Comparison of ENCODE assay signal across 26 cellular contexts in the genomic region with DNA sequence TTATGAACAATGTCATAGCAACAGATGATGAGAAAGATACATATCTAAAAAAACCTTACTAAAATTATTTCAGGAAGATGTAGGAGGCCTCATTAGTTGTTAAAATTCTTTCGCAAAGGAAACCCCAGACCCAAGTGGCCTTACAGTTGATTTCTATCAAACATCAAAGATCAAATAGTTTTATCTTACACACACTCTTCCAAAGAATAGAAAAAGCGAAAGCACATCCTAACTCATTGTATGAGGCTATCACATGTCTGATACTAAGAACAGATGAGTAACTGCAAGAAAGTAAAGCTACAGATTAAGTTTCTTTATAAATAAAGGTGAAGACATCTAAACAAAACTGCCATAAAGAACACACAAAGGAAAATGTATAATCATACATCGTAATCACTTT.
"Had no signal": no experiment of that assay in that cellular context is flagged by ENCODE, and none has a peak within 500 bp of the region (broad histone marks: within the 10 kb centered on the region; RNA-seq: fewer than 3 reads in every experiment).

No MANE protein-coding gene starts in this region.

- H3K9me3 Mint-ChIP-seq: effector memory CD8-positive, alpha-beta T cell had no signal

- DNase-seq: cortex of kidney; effector memory CD8-positive, alpha-beta T cell; erythroblast; esophagus squamous epithelium; foreskin melanocyte; glutamatergic neuron; heart right ventricle; hippocampal formation; left cardiac atrium; left lung; mesenchymal stem cell; midbrain; naive thymus-derived CD8-positive, alpha-beta T cell; occipital lobe; ovary; posterior cingulate gyrus; psoas muscle; right cardiac atrium; sigmoid colon; stimulated activated CD4-positive, alpha-beta T cell treated with anti-CD3 and anti-CD28 coated beads, Interleukin-2, amount 100 ng/mL, for 24 hours; stimulated activated CD4-positive, alpha-beta T cell treated with anti-CD3 and anti-CD28 coated beads, Interleukin-4, amount 100 ng/mL, for 24 hours; stimulated activated naive CD4-positive, alpha-beta T cell treated with Interleukin-2 at 50 U/mL for 16 hours; upper lobe of left lung had no signal

- H3K36me3 ChIP-seq: esophagus squamous epithelium, heart right ventricle, left lung, ovary, sigmoid colon, thoracic aorta, tibial nerve, upper lobe of left lung had no signal

- H3K27ac ChIP-seq: esophagus squamous epithelium, heart right ventricle, left lung, ovary, psoas muscle, sigmoid colon, thoracic aorta, tibial nerve, upper lobe of left lung had no signal

- H3K4me1 Mint-ChIP-seq: stimulated activated effector memory CD8-positive, alpha-beta T cell treated with anti-CD3 and anti-CD28 coated beads, Interleukin-12 subunit alpha, Interleukin-12 subunit beta, amount 100 ng/mL, for 72 hours had no signal

- H3K4me3 ChIP-seq: esophagus squamous epithelium, heart right ventricle, left lung, ovary, psoas muscle, sigmoid colon, thoracic aorta, tibial nerve, upper lobe of left lung had no signal

- H3K27ac Mint-ChIP-seq: effector memory CD8-positive, alpha-beta T cell; stimulated activated effector memory CD8-positive, alpha-beta T cell treated with anti-CD3 and anti-CD28 coated beads, Interleukin-12 subunit alpha, Interleukin-12 subunit beta, amount 100 ng/mL, for 72 hours had no signal

- H3K27me3 ChIP-seq: left lung, ovary, sigmoid colon, tibial nerve, upper lobe of left lung had no signal

- H3K4me3 Mint-ChIP-seq: effector memory CD8-positive, alpha-beta T cell; stimulated activated effector memory CD8-positive, alpha-beta T cell treated with anti-CD3 and anti-CD28 coated beads, Interleukin-12 subunit alpha, Interleukin-12 subunit beta, amount 100 ng/mL, for 72 hours had no signal

- ATAC-seq: effector memory CD8-positive, alpha-beta T cell; heart right ventricle; left cardiac atrium; left lung; naive thymus-derived CD8-positive, alpha-beta T cell; psoas muscle; right cardiac atrium; stimulated activated effector memory CD8-positive, alpha-beta T cell treated with anti-CD3 and anti-CD28 coated beads, Interleukin-12 subunit alpha, Interleukin-12 subunit beta, amount 100 ng/mL, for 72 hours had no signal

- H3K9me3 ChIP-seq: left lung, ovary, psoas muscle, sigmoid colon, thoracic aorta had no signal

- H3K4me1 ChIP-seq: esophagus squamous epithelium, heart right ventricle, left lung, sigmoid colon, tibial nerve, upper lobe of left lung had no signal

- H3K36me3 Mint-ChIP-seq: stimulated activated effector memory CD8-positive, alpha-beta T cell treated with anti-CD3 and anti-CD28 coated beads, Interleukin-12 subunit alpha, Interleukin-12 subunit beta, amount 100 ng/mL, for 72 hours had no signal

- H3K27me3 Mint-ChIP-seq: effector memory CD8-positive, alpha-beta T cell; naive thymus-derived CD8-positive, alpha-beta T cell had no signal
